In genomic region chr5:40383719-40384651, GRCh38 we compare ENCODE assay signal across 8 cellular contexts.
A peak's percentile ranks its signal among the peaks of the same experiment; 100 is the strongest.
DNase-seq lines count a peak whose midpoint lies in the region; ATAC-seq and TF ChIP-seq lines count a peak whose summit lies in the region.

No MANE protein-coding gene starts in this region.

- no peak overlapping the region for H3K4me3 Mint-ChIP-seq in endodermal cell

- H3K36me3 Mint-ChIP-seq in endodermal cell (ENCODE audit: low read depth): no peaks in the 10 kb centered on the region

- H3K9me3 ChIP-seq in neutrophil: no peaks in the 10 kb centered on the region
- H3K9me3 ChIP-seq in endodermal cell (ENCODE audit: control insufficient read depth, low read length): no peaks in the 10 kb centered on the region

- H3K27me3 Mint-ChIP-seq in endodermal cell (ENCODE audit: insufficient read depth): no peaks in the 10 kb centered on the region

- TF ChIP-seq CTCF in neutrophil (IDR thresholded peaks at IDR 0.05) (no peak), GM13977 (IDR thresholded peaks at IDR 0.05; ENCODE audit: extremely low read depth, insufficient read depth, missing control alignments) (no peak), endodermal cell (conservative IDR thresholded peaks at IDR 0.05) (no peak)

- H3K27ac ChIP-seq in neutrophil (peak overlapping the region; percentile 86), endodermal cell (ENCODE audit: low read depth, low read length) (no peak overlapping the region)

- peaks cover 54 to 61% of the 10 kb centered on the region in 2 experiments for H3K4me1 ChIP-seq in neutrophil (ENCODE audit: control insufficient read depth in 1 of 2, insufficient read depth in 1 of 2, low read depth in 1 of 2, low read length in 1 of 2)
- no peaks in the 10 kb centered on the region for H3K4me1 ChIP-seq in endodermal cell (ENCODE audit: control insufficient read depth, insufficient read depth, low read length)

- no peaks in the 10 kb centered on the region for H3K36me3 ChIP-seq in neutrophil
- no peaks in the 10 kb centered on the region for H3K36me3 ChIP-seq in endodermal cell (ENCODE audit: control insufficient read depth, insufficient read depth, low read length)

- WGBS in endodermal cell (ENCODE audit: insufficient coverage in 1 of 2, insufficient read length in 1 of 2), 2 experiments: 79 to 100% methylated on average over 1 to 3 of the region's 3 CpGs

- peak overlapping the region; percentile 6 to 41 for H3K4me3 ChIP-seq in neutrophil (ENCODE audit: low read depth in 1 of 2, low read length in 1 of 2)
- H3K4me3 ChIP-seq in endodermal cell (ENCODE audit: low read length): no peak overlapping the region

- no peaks in the 10 kb centered on the region for H3K27me3 ChIP-seq in neutrophil
- no peaks in the 10 kb centered on the region for H3K27me3 ChIP-seq in endodermal cell (ENCODE audit: control insufficient read depth, insufficient read depth, low read length, poor library complexity, severe bottlenecking)

- no peak overlapping the region for H3K27ac Mint-ChIP-seq in endodermal cell

- no peak overlapping the region for H3K9ac ChIP-seq in endodermal cell (ENCODE audit: extremely low read depth, low read length, poor library complexity, severe bottlenecking)

- H3K4me1 Mint-ChIP-seq in endodermal cell: no peaks in the 10 kb centered on the region

- in situ Hi-C loops in GM13977 (cut with MboI; ENCODE audit: low pct_unique_long_range_greater_than_20kb, low sequenced_read_pairs, unreplicated experiment): no loop called here

- DNase-seq in activated naive CD4-positive, alpha-beta T cell treated with anti-CD3 and anti-CD28 coated beads, Interleukin-2, amount 50 U/mL, for 16 hours: peak; percentile 33
- DNase-seq in DMS 273 (lab: John Stamatoyannopoulos, UW; ENCODE audit: unreplicated experiment) (no peak), GM13977 (ENCODE audit: low spot score) (no peak), endodermal cell (no peak), NCI-H1436 treated with DMSO at 0.1 percent for 48 hours (lab: John Stamatoyannopoulos, UW) (no peak)

- ATAC-seq in GM18861 (IDR thresholded peaks at IDR 0.05; ENCODE audit: unreplicated experiment) (peak; percentile 22), HG03097 (IDR thresholded peaks at IDR 0.05; ENCODE audit: low FRiP score, unreplicated experiment) (peak; percentile 39)

- H3K9me3 Mint-ChIP-seq in endodermal cell: no peaks in the 10 kb centered on the region
